Comparison of ENCODE assay signal across 1 cellular context in the genomic region with DNA sequence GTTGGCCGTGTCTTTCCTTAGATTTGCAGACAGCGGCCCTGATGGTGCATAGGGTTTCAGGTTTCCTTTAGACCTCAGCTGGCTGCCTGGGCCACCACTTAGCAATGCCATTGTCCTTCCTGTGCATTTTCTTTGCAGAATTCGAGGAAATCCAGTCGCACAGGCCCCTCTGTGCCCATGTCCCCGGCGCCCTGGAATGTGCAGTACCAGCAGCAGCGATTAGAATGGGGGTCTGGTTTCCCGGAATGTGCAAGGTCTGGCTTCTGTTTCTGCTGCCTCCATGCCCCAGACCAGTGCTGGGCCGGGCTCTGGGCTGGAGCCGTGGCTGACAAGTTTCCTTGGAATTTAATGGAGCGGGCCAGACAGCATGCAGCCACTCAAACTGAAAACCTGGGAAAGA.
TF ChIP-seq lines count a peak whose summit lies in the region.

No MANE protein-coding gene starts in this region.

TF ChIP-seq in HCT116, 20 proteins besides CTCF, POLR2A, EP300 and RAD21:
- TF ChIP-seq EGR1 (IDR thresholded peaks at IDR 0.05; ENCODE audit: low read depth), result no peak
- no peak for TF ChIP-seq TCF7L2 (IDR thresholded peaks at IDR 0.05; ENCODE audit: borderline replicate concordance, extremely low read depth, insufficient read depth, insufficient read length)
- TF ChIP-seq ATF3 (IDR thresholded peaks at IDR 0.05), result no peak
- TF ChIP-seq EZH2 (IDR thresholded peaks at IDR 0.05), result no peak
- no peak for TF ChIP-seq SP1 (IDR thresholded peaks at IDR 0.05; ENCODE audit: low read depth)
